In the genomic region with DNA sequence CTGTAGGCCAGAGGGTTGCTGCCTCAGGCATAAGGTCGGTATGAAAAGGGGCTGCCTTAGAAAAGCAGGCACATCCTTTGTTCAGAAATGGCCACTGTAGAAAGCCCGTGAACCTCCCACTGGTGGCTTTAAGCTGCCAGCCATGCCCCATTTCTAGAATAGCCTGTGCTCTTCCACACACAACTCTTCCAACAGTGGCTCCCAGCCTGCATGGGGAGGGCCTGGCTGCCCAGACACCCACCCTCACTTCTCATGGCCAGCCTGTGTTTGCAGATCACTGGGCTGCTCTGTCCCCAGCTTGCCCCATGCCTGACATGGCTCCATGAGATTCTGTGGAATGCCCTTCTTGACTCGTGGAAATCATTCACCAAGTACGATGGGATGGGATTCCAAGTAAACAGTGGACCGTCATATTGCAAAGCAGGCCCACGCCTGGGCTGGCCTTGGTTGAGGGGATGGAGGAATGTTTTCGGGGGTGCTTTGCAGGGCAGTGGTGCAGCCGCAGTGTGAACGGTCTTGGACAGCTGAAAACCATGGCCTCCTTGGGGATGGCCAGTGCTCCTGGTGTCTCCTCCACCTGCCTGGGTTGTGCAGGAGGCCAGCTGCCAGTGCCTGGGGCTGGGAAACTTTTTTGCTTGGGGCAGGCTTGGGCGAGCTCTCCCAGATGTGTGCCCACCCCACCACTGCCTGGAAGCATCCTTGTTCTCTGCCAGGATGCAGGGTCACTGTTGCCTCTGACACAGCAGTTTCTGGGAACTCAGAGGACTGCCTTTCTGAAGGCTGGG, we compare ENCODE assay signal across 8 cellular contexts. TPM values are rescaled to one million over a fixed set of nuclear protein-coding genes. Genes with fewer than 3 reads are reported as not detected.
DNase-seq lines count a peak whose midpoint lies in the region; ATAC-seq, FAIRE-seq and TF ChIP-seq lines count a peak whose summit lies in the region.
"Not testable (repeated sequence)": the region's sequence is repeated elsewhere in the genome, so short reads cannot be mapped to it uniquely, and the experiment has no call there.

No MANE protein-coding gene starts in this region.

- intact Hi-C loops in kidney (cut with DNase I) = not testable (repeated sequence)
- intact Hi-C loops in sigmoid colon (cut with DNase I) = loop anchor here (5.0 kb wide), 2 partner anchors 42 to 112 kb away; a partner anchor contains a TSS

- ATAC-seq in RWPE2 (ENCODE audit: low read depth) = not testable (repeated sequence)

- not testable (repeated sequence) for H2AFZ ChIP-seq in mesenchymal stem cell (ENCODE audit: low read depth, low read length)

- not testable (repeated sequence) for H3K4me3 ChIP-seq in BLaER1; RWPE2 (ENCODE audit: severe bottlenecking); bronchial epithelial cell (ENCODE audit: low read depth, low read length); kidney (ENCODE audit: low read length in 2 of 2); mesenchymal stem cell (ENCODE audit: insufficient read depth in 1 of 2, low read depth in 1 of 2, low read length in 2 of 2); sigmoid colon

- 0 out of 2 replicates have a peak overlapping the region, but pooled peaks have one; percentile 29 for H3K9ac ChIP-seq in BLaER1
- H3K9ac ChIP-seq in kidney (ENCODE audit: low read length in 2 of 2); mesenchymal stem cell (ENCODE audit: low read length): not testable (repeated sequence)

- H3K4me1 Mint-ChIP-seq in osteocyte (ENCODE audit: unreplicated experiment) = peaks cover 46% of the 10 kb centered on the region

- not testable (repeated sequence) for TF ChIP-seq CTCF in RWPE2 (IDR thresholded peaks at IDR 0.05; ENCODE audit: poor library complexity, severe bottlenecking); bronchial epithelial cell (IDR thresholded peaks at IDR 0.05; ENCODE audit: insufficient read depth, low read length, severe bottlenecking); kidney (IDR thresholded peaks at IDR 0.05; ENCODE audit: borderline replicate concordance, extremely low read depth, insufficient read depth); osteocyte (IDR thresholded peaks at IDR 0.05); sigmoid colon (IDR thresholded peaks at IDR 0.05)

- not testable (repeated sequence) for H3K18ac ChIP-seq in mesenchymal stem cell (ENCODE audit: low read depth in 1 of 2, low read length in 2 of 2)

- H2BK15ac ChIP-seq in mesenchymal stem cell (ENCODE audit: low read depth, poor library complexity, severe bottlenecking) = not testable (repeated sequence)

- not testable (repeated sequence) for H2AK5ac ChIP-seq in mesenchymal stem cell (ENCODE audit: low read length, severe bottlenecking)

- not testable (repeated sequence) for H4K20me1 ChIP-seq in BLaER1

- H3K4me1 ChIP-seq in BLaER1 (peaks cover 81% of the 10 kb centered on the region), RWPE2 (ENCODE audit: insufficient read depth, poor library complexity, severe bottlenecking) (peaks cover 15% of the 10 kb centered on the region), mesenchymal stem cell (ENCODE audit: control insufficient read depth, insufficient read depth, low read depth, low read length) (peaks cover 36% of the 10 kb centered on the region), sigmoid colon (peaks cover 0 to 40% (median 26%) of the 10 kb centered on the region in 4 donors)
- H3K4me1 ChIP-seq in kidney (ENCODE audit: control insufficient read depth in 1 of 2, insufficient read depth in 1 of 2, low read depth in 1 of 2, low read length in 2 of 2) = not testable (repeated sequence)

- not testable (repeated sequence) for H3K4me3 Mint-ChIP-seq in osteocyte (ENCODE audit: unreplicated experiment)

- not testable (repeated sequence) for H3K36me3 Mint-ChIP-seq in osteocyte (ENCODE audit: unreplicated experiment)

- not testable (repeated sequence) for TF ChIP-seq POLR2A in sigmoid colon (IDR thresholded peaks at IDR 0.05)

- H3K4ac ChIP-seq in mesenchymal stem cell (ENCODE audit: low read depth in 1 of 2, low read length in 2 of 2) = not testable (repeated sequence)

- H3K27ac Mint-ChIP-seq in osteocyte (ENCODE audit: unreplicated experiment) = peak overlapping the region; percentile 54

- H2BK5ac ChIP-seq in mesenchymal stem cell (ENCODE audit: low read depth, low read length, poor library complexity, severe bottlenecking) = not testable (repeated sequence)

- H3K4me2 ChIP-seq in BLaER1 = peak overlapping the region; percentile 77
- not testable (repeated sequence) for H3K4me2 ChIP-seq in mesenchymal stem cell (ENCODE audit: low read length, poor library complexity, severe bottlenecking)

- H4K91ac ChIP-seq in mesenchymal stem cell (ENCODE audit: low read length) = not testable (repeated sequence)

- FAIRE-seq in bronchial epithelial cell (lab: Jason Lieb, UNC) = peak; percentile 83
- not testable (repeated sequence) for FAIRE-seq in kidney (lab: Jason Lieb, UNC)
- peak; percentile 68 for FAIRE-seq in urothelium cell line (lab: Jason Lieb, UNC)

- H3K9me3 Mint-ChIP-seq in osteocyte (ENCODE audit: unreplicated experiment) = not testable (repeated sequence)

- H3K27me3 Mint-ChIP-seq in osteocyte (ENCODE audit: unreplicated experiment) = not testable (repeated sequence)

- DNase-seq in RWPE2 (ENCODE audit: low spot score) (peak; percentile 47), kidney (peak; percentile 31), sigmoid colon (peak; percentile 43)
- DNase-seq in bronchial epithelial cell (ENCODE audit: low read depth); mesenchymal stem cell; osteocyte (ENCODE audit: extremely low spot score, unreplicated experiment); urothelium cell line (ENCODE audit: low spot score): not testable (repeated sequence)

- H3K27me3 ChIP-seq in BLaER1; RWPE2 (ENCODE audit: insufficient read depth, poor library complexity, severe bottlenecking); bronchial epithelial cell (ENCODE audit: control insufficient read depth, insufficient read depth, low read length); mesenchymal stem cell (ENCODE audit: control insufficient read depth in 1 of 2, insufficient read depth in 1 of 2, low read length in 2 of 2); sigmoid colon: not testable (repeated sequence)

- not testable (repeated sequence) for H2BK120ac ChIP-seq in mesenchymal stem cell (ENCODE audit: low read depth, low read length)

- not testable (repeated sequence) for H3K9me3 ChIP-seq in BLaER1; RWPE2 (ENCODE audit: severe bottlenecking); kidney (ENCODE audit: control insufficient read depth in 1 of 2, low read length in 2 of 2); mesenchymal stem cell (ENCODE audit: control insufficient read depth, low read length); sigmoid colon

- not testable (repeated sequence) for H4K8ac ChIP-seq in mesenchymal stem cell (ENCODE audit: low read length)

- not testable (repeated sequence) for H3K79me1 ChIP-seq in mesenchymal stem cell (replicated peaks; ENCODE audit: low read length, poor library complexity, severe bottlenecking)

- not testable (repeated sequence) for TF ChIP-seq EP300 in sigmoid colon (IDR thresholded peaks at IDR 0.05)

- not testable (repeated sequence) for H3K36me3 ChIP-seq in BLaER1; RWPE2 (ENCODE audit: low read depth); bronchial epithelial cell (ENCODE audit: control insufficient read depth, insufficient read depth, low read length); kidney (ENCODE audit: control insufficient read depth in 1 of 2, insufficient read depth in 2 of 2, low read length in 2 of 2); mesenchymal stem cell (ENCODE audit: control insufficient read depth in 1 of 2, insufficient read depth in 2 of 2, low read depth in 1 of 2, low read length in 2 of 2); sigmoid colon

- H3K27ac ChIP-seq in BLaER1 (peak overlapping the region; percentile 44; the same call in 1 of the 2 replicates), mesenchymal stem cell (ENCODE audit: low read length, poor library complexity, severe bottlenecking) (peak overlapping the region; percentile 53), sigmoid colon (peak overlapping the region in 1 of 4 donors; percentile 4)
- H3K27ac ChIP-seq in RWPE2 (ENCODE audit: poor library complexity, severe bottlenecking); kidney (ENCODE audit: low read depth in 2 of 2, low read length in 2 of 2): not testable (repeated sequence)

- not testable (repeated sequence) for H2BK12ac ChIP-seq in mesenchymal stem cell (ENCODE audit: low read length in 2 of 2)

- H3K23ac ChIP-seq in mesenchymal stem cell (ENCODE audit: low read length in 2 of 2) = not testable (repeated sequence)

- 96% methylated on average over 7 of the region's 10 CpGs for WGBS in mesenchymal stem cell
- WGBS in sigmoid colon, 2 donors = 89 to 90% methylated on average over 10 of the region's 10 CpGs

- H3K14ac ChIP-seq in mesenchymal stem cell (ENCODE audit: low read length in 2 of 2) = not testable (repeated sequence)

RNA-seq across cellular contexts. Expression of a gene that starts 57.3 kb away (rescaled TPM):
- total RNA-seq in bronchial epithelial cell (0.51 and 0.53 TPM in 2 replicates), kidney (3.1 TPM), osteocyte (188 and 193 TPM in 2 replicates), sigmoid colon (1 to 10 TPM; 1.6 to 8.3 (median 2.2) TPM)
- polyA plus RNA-seq in kidney (ENCODE audit: insufficient read depth, low read depth, low replicate concordance) (0.82 TPM), sigmoid colon (1 to 10 TPM in 1 of 3 donors, under 1 TPM in 1, not detected in 1; 0.23 to 1.9 TPM)
- 14.1 TPM for polyA plus RNA-seq in mesenchymal stem cell (2013, experiment 1 of 2)
- polyA plus RNA-seq in mesenchymal stem cell (2013, experiment 2 of 2) = 13.0 TPM

Comparison
In these comparisons a context has a peak if more than half of its experiments do, and no peak if none do; other contexts are left out.
1. RNA of a gene that starts 57.3 kb away (total RNA-seq): 188 to 193 TPM in osteocyte; 3.1 TPM in kidney (single experiment), 1.6 to 8.3 TPM in sigmoid colon and 0.51 to 0.53 TPM in bronchial epithelial cell; every median in the first group is over 10 times any median in the second.